In genomic region chr3:187264051-187264450, GRCh38 we compare ENCODE assay signal across 13 cellular contexts. TPM values are rescaled to one million over a fixed set of nuclear protein-coding genes. Genes with fewer than 3 reads are reported as not detected.
DNase-seq lines count a peak whose midpoint lies in the region; ATAC-seq and TF ChIP-seq lines count a peak whose summit lies in the region.
"Had no signal": no experiment of that assay in that cellular context is flagged by ENCODE, and none has a peak within 500 bp of the region (broad histone marks: within the 10 kb centered on the region; RNA-seq: fewer than 3 reads in every experiment).

No MANE protein-coding gene starts in this region.

- no peak for TF ChIP-seq CTCF in fibroblast of villous mesenchyme (IDR thresholded peaks at IDR 0.05; ENCODE audit: insufficient read depth, low read depth, low read length)

- H3K36me3 Mint-ChIP-seq in activated CD8-positive, alpha-beta T cell treated with anti-CD3 and anti-CD28 coated beads, Interleukin-2, amount 10 ng/mL, durations not matched to agents 7 days and 5 days (ENCODE audit: low read depth): no peaks in the 10 kb centered on the region

- DNase-seq in DMS153 treated with DMSO at 0.1 percent for 48 hours (lab: John Stamatoyannopoulos, UW; ENCODE audit: unreplicated experiment): peak; percentile 10
- DNase-seq in NCI-H69 (lab: John Stamatoyannopoulos, UW): peak; percentile 13
- peak; percentile 89 for DNase-seq in fibroblast of villous mesenchyme (ENCODE audit: low read depth)
- DNase-seq in pulmonary artery endothelial cell (ENCODE audit: low read depth, low spot score): peak; percentile 68
- DNase-seq in activated T-cell treated with anti-CD3 and anti-CD28 coated beads for 4 hours: no peak
- DNase-seq in KG1 (lab: John Stamatoyannopoulos, UW): no peak
- no peak for DNase-seq in activated CD8-positive, alpha-beta T cell treated with anti-CD3 and anti-CD28 coated beads, Interleukin-2, amount 10 ng/mL, durations not matched to agents 7 days and 5 days
- DNase-seq: activated T-cell treated with anti-CD3 and anti-CD28 coated beads, Interleukin-2, amount 50 U/mL, for 72 hours; esophagus squamous epithelium; NCI-H2081; T-helper 17 cell had no signal

- ATAC-seq in activated CD8-positive, alpha-beta T cell treated with anti-CD3 and anti-CD28 coated beads, Interleukin-2, amount 10 ng/mL, durations not matched to agents 7 days and 5 days: no peak
- ATAC-seq in GM21619 (IDR thresholded peaks at IDR 0.05; ENCODE audit: unreplicated experiment): no peak
- ATAC-seq: activated T-cell treated with anti-CD3 and anti-CD28 coated beads, Interleukin-2, amount 50 U/mL, for 72 hours; T-helper 17 cell had no signal

- H3K9me3 Mint-ChIP-seq in activated CD8-positive, alpha-beta T cell treated with anti-CD3 and anti-CD28 coated beads, Interleukin-2, amount 10 ng/mL, durations not matched to agents 7 days and 5 days (ENCODE audit: insufficient read depth): no peaks in the 10 kb centered on the region

- peaks cover 29% of the 10 kb centered on the region for H3K27me3 Mint-ChIP-seq in activated CD8-positive, alpha-beta T cell treated with anti-CD3 and anti-CD28 coated beads, Interleukin-2, amount 10 ng/mL, durations not matched to agents 7 days and 5 days (ENCODE audit: low read depth)

- CTCF ChIA-PET in activated CD8-positive, alpha-beta T cell treated with anti-CD3 and anti-CD28 coated beads, Interleukin-2, amount 10 ng/mL, durations not matched to agents 7 days and 5 days (lab: Charles Lee): no interaction called here

- H3K4me1 Mint-ChIP-seq in activated CD8-positive, alpha-beta T cell treated with anti-CD3 and anti-CD28 coated beads, Interleukin-2, amount 10 ng/mL, durations not matched to agents 7 days and 5 days (ENCODE audit: low read depth): no peaks in the 10 kb centered on the region
- H3K4me1 Mint-ChIP-seq: T-helper 17 cell had no signal

- H3K4me3 Mint-ChIP-seq in activated CD8-positive, alpha-beta T cell treated with anti-CD3 and anti-CD28 coated beads, Interleukin-2, amount 10 ng/mL, durations not matched to agents 7 days and 5 days: no peak overlapping the region
- H3K4me3 Mint-ChIP-seq: activated T-cell treated with anti-CD3 and anti-CD28 coated beads, Interleukin-2, amount 50 U/mL, for 72 hours; T-helper 17 cell had no signal

- no peak overlapping the region for H3K4me3 ChIP-seq in fibroblast of villous mesenchyme (ENCODE audit: low read depth, low read length)
- H3K4me3 ChIP-seq: esophagus squamous epithelium had no signal

- no peak overlapping the region for H3K27ac Mint-ChIP-seq in activated CD8-positive, alpha-beta T cell treated with anti-CD3 and anti-CD28 coated beads, Interleukin-2, amount 10 ng/mL, durations not matched to agents 7 days and 5 days
- H3K27ac Mint-ChIP-seq: activated T-cell treated with anti-CD3 and anti-CD28 coated beads, Interleukin-2, amount 50 U/mL, for 72 hours; T-helper 17 cell had no signal

- POLR2A ChIA-PET in activated CD8-positive, alpha-beta T cell treated with anti-CD3 and anti-CD28 coated beads, Interleukin-2, amount 10 ng/mL, durations not matched to agents 7 days and 5 days (lab: Charles Lee): no interaction called here

RNA-seq across cellular contexts. Expression of gene MASP1, which starts 27.5 kb away (rescaled TPM):
- total RNA-seq in fibroblast of villous mesenchyme (198 and 209 TPM in 2 replicates), pulmonary artery endothelial cell (0.20 and 0.46 TPM in 2 replicates)
- total RNA-seq in activated CD8-positive, alpha-beta T cell treated with anti-CD3 and anti-CD28 coated beads, Interleukin-2, amount 10 ng/mL, durations not matched to agents 7 days and 5 days: not detected
- total RNA-seq: activated T-cell treated with anti-CD3 and anti-CD28 coated beads, Interleukin-2, amount 50 U/mL, for 72 hours; G401 had no signal

Comparison
In these comparisons a context has a peak if more than half of its experiments do, and no peak if none do; other contexts are left out.
1. DNase-seq: peak in DMS153 treated with DMSO at 0.1 percent for 48 hours (single experiment), NCI-H69 (single experiment), fibroblast of villous mesenchyme (single experiment) and pulmonary artery endothelial cell (single experiment); none in activated T-cell treated with anti-CD3 and anti-CD28 coated beads for 4 hours (single experiment), KG1 (single experiment) and activated CD8-positive, alpha-beta T cell treated with anti-CD3 and anti-CD28 coated beads, Interleukin-2, amount 10 ng/mL, durations not matched to agents 7 days and 5 days (single experiment).
2. RNA of gene MASP1, which starts 27.5 kb away (total RNA-seq): 198 to 209 TPM in fibroblast of villous mesenchyme; 0.20 to 0.46 TPM in pulmonary artery endothelial cell and not detected in activated CD8-positive, alpha-beta T cell treated with anti-CD3 and anti-CD28 coated beads, Interleukin-2, amount 10 ng/mL, durations not matched to agents 7 days and 5 days; every median in the first group is over 100 times any median in the second.